ENCODE assay signal across 24 cellular contexts in the genomic region with DNA sequence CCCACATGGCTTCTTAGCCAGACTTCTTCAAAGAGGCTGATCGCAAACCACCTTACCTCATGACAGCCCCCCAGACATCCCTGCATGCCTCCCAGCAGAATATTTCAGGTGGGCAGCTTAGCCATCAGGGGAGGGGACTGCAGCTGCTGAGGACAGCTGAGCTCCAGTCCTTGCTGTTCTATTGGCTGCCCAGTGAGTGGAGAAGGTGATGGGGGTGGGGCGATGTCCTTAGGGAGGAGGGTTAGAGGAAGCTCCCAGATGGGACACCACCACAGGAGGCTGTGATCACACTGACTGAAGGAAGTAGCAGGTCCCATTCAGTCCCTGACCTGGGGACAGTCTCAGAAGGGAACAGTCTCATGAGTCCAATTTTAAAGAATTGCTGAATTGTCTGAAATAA. TPM values are rescaled to one million over a fixed set of nuclear protein-coding genes. Genes with fewer than 3 reads are reported as not detected.
"Had no signal": no experiment of that assay in that cellular context is flagged by ENCODE, and none has a peak within 500 bp of the region (broad histone marks: within the 10 kb centered on the region; RNA-seq: fewer than 3 reads in every experiment).

No MANE protein-coding gene starts in this region.

- DNase-seq: activated B cell treated with CpG ODN at 0.5 μM for 24 hours; activated CD4-positive, alpha-beta T cell treated with anti-CD3 and anti-CD28 coated beads for 4 hours; activated CD4-positive, alpha-beta T cell treated with anti-CD3 and anti-CD28 coated beads, Interleukin-2, amount 50 U/mL, for 48 hours; activated effector memory CD4-positive, alpha-beta T cell treated with Interleukin-2 at 50 U/mL for 16 hours; activated naive CD4-positive, alpha-beta T cell treated with anti-CD3 and anti-CD28 coated beads for 36 hours; activated naive CD8-positive, alpha-beta T cell treated with anti-CD3 and anti-CD28 coated beads, Interleukin-2, amount 10 ng/mL, durations not matched to agents 7 days and 5 days; activated T-cell treated with anti-CD3 and anti-CD28 coated beads, Interleukin-2, amount 50 U/mL, for 72 hours; amniotic stem cell; cerebellar nuclear complex; heart right ventricle; immature natural killer cell; left ventricle myocardium superior; pancreas; right cardiac atrium; stimulated activated CD4-positive, alpha-beta T cell treated with anti-CD3 and anti-CD28 coated beads, Interleukin-4, amount 100 ng/mL, for 24 hours; stimulated activated naive CD8-positive, alpha-beta T cell treated with anti-CD3 and anti-CD28 coated beads, Interleukin-15, Interleukin-2, amounts not matched to agents 100 U/mL and 50 U/mL, for 24 hours; T-helper 1 cell; T-helper 9 cell; thyroid gland; upper lobe of right lung had no signal

- H3K36me3 ChIP-seq: heart right ventricle, pancreas, thyroid gland, upper lobe of right lung had no signal

- H3K9me3 ChIP-seq: heart right ventricle, pancreas, thyroid gland, upper lobe of right lung had no signal

- H3K4me3 ChIP-seq: coronary artery, heart right ventricle, pancreas, thyroid gland, upper lobe of right lung had no signal

- H3K4me1 ChIP-seq: thyroid gland, upper lobe of right lung had no signal

- H3K27ac ChIP-seq: coronary artery, heart right ventricle, pancreas, thyroid gland, upper lobe of right lung had no signal

- H3K27me3 ChIP-seq: heart right ventricle, pancreas, thyroid gland, upper lobe of right lung had no signal

- ATAC-seq: activated T-cell treated with anti-CD3 and anti-CD28 coated beads, Interleukin-2, amount 50 U/mL, for 72 hours; heart right ventricle; left ventricle myocardium superior; natural killer cell treated with Interleukin-12 subunit alpha and Interleukin-12 subunit beta and Interleukin-15 and Interleukin-18, amount 100 ng/mL, for 72 hours; pancreas; right cardiac atrium; stimulated activated naive CD8-positive, alpha-beta T cell treated with anti-CD3 and anti-CD28 coated beads, Interleukin-15, Interleukin-2, amounts not matched to agents 100 U/mL and 50 U/mL, for 24 hours had no signal

RNA-seq across cellular contexts. Expression of a gene that starts 38.3 kb away (rescaled TPM):
- total RNA-seq: activated B cell treated with CpG ODN at 0.5 μM for 24 hours; activated CD8-positive, alpha-beta memory T cell treated with anti-CD3 and anti-CD28 coated beads for 36 hours; activated naive CD4-positive, alpha-beta T cell treated with anti-CD3 and anti-CD28 coated beads for 36 hours; activated naive CD8-positive, alpha-beta T cell treated with anti-CD3 and anti-CD28 coated beads, Interleukin-2, amount 10 ng/mL, durations not matched to agents 7 days and 5 days; activated T-cell treated with anti-CD3 and anti-CD28 coated beads, Interleukin-2, amount 50 U/mL, for 72 hours; bronchial epithelial cell; natural killer cell treated with Interleukin-12 subunit alpha and Interleukin-12 subunit beta and Interleukin-15 and Interleukin-18, amount 100 ng/mL, for 72 hours had no signal
- polyA plus RNA-seq: immature natural killer cell had no signal
